ENCODE assay signal across 1 cellular context in the genomic region with DNA sequence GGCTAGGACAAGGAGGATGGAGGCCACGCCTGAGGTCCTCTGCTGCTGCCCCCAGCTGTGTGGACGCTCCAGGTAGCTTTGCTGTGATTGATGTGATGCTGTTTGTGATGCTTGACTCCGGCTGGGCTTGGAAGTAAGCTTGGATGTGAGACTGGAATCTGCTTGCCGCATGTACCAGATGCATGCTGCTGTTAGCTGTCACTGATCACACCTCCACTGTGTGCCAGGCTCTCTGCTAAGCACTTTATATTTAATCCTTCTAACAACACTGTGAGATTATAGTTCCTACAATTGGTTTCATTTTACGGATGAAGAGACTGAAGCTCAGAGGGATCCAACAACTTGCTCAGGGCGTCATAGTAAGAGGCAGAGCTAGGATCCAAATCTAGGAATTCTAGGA.
TF ChIP-seq lines count a peak whose summit lies in the region.

No MANE protein-coding gene starts in this region.

TF ChIP-seq in IMR-90, 13 proteins besides CTCF, POLR2A, EP300 and RAD21:
- TF ChIP-seq USF2 (IDR thresholded peaks at IDR 0.05; ENCODE audit: low read depth, low read length) (no peak), CEBPB (IDR thresholded peaks at IDR 0.05; ENCODE audit: low read depth, low read length) (no peak), MAZ (IDR thresholded peaks at IDR 0.05; ENCODE audit: borderline replicate concordance, low read depth, low read length) (no peak), FOS (IDR thresholded peaks at IDR 0.05; ENCODE audit: low read depth, low read length) (no peak), SMC3 (IDR thresholded peaks at IDR 0.05; ENCODE audit: low read depth, low read length) (no peak), RFX5 (IDR thresholded peaks at IDR 0.05; ENCODE audit: low read depth, low read length) (no peak), BHLHE40 (IDR thresholded peaks at IDR 0.05; ENCODE audit: low read depth, low read length) (no peak), RCOR1 (IDR thresholded peaks at IDR 0.05; ENCODE audit: insufficient replicate concordance, low read length) (no peak), MAFK (IDR thresholded peaks at IDR 0.05; ENCODE audit: low read depth, low read length) (no peak), ELK1 (IDR thresholded peaks at IDR 0.05; ENCODE audit: borderline replicate concordance, low read depth, low read length) (no peak)
